ENCODE assay signal across 2 cellular contexts in genomic region chr3:38823722-38824121, GRCh38.
A peak's percentile ranks its signal among the peaks of the same experiment; 100 is the strongest.
TF ChIP-seq lines count a peak whose summit lies in the region.

No MANE protein-coding gene starts in this region.

TF ChIP-seq in HepG2, 621 proteins besides CTCF, POLR2A, EP300 and RAD21:
- TF ChIP-seq RFX1 (IDR thresholded peaks at IDR 0.05) (peak; percentile 6; the same call in 1 of the 2 replicates), ZNF234 (CRISPR knock-in tag; conservative IDR thresholded peaks at IDR 0.05) (no peak), ZFP37 (CRISPR knock-in tag; IDR thresholded peaks at IDR 0.05; ENCODE audit: borderline replicate concordance) (no peak)

TF ChIP-seq in K562, 482 proteins besides CTCF, POLR2A, EP300 and RAD21:
- TF ChIP-seq RFX1 (IDR thresholded peaks at IDR 0.05) (peak; percentile 73), CSDE1 (IDR thresholded peaks at IDR 0.05) (no peak), MEF2D (tag; conservative IDR thresholded peaks at IDR 0.05; ENCODE audit: low read depth) (no peak)
TF ChIP-seq in K562: peak in this region for 1.
